ENCODE assay signal across 8 cellular contexts in the genomic region with DNA sequence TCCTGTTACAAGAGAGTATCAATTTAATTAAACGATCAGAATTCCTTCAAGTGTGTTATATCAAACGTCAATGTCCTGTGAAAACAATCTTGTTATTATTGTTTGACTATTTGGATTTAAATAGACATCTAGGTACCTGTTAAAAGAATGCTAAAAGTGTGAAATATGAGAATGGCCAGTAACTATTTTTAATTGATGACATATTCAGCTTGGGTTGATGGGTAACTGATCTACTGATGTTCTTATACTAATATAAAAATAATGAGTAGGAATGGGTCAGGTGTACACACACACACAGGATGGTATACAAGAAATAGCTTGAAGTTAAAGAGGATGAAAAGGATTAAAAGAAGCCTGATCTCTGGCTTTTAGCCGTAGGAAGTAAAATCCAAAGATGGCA.
"Had no signal": no experiment of that assay in that cellular context is flagged by ENCODE, and none has a peak within 500 bp of the region (broad histone marks: within the 10 kb centered on the region; RNA-seq: fewer than 3 reads in every experiment).

No MANE protein-coding gene starts in this region.

- ATAC-seq: GM12878 had no signal

- FAIRE-seq: G401.6, GM12878, GM12891, GM12892, GM18507, GM19239 had no signal

- H3K4me3 ChIP-seq: GM12878 had no signal

- DNase-seq: GDM1, GF-D8 had no signal
